In genomic region chr16:11424118-11424460, GRCh38 we compare ENCODE assay signal across 15 cellular contexts.
DNase-seq lines count a peak whose midpoint lies in the region; ATAC-seq and TF ChIP-seq lines count a peak whose summit lies in the region.
"Had no signal": no experiment of that assay in that cellular context is flagged by ENCODE, and none has a peak within 500 bp of the region (broad histone marks: within the 10 kb centered on the region; RNA-seq: fewer than 3 reads in every experiment).

No MANE protein-coding gene starts in this region.

- DNase-seq in H7 (peak; percentile 36), osteoblast (ENCODE audit: insufficient read length, low spot score, missing footprints) (peak; percentile 49), left cardiac atrium (no peak), WERI-Rb-1 (no peak), WTC11 (ENCODE audit: low spot score) (no peak), endothelial cell (ENCODE audit: low spot score) (no peak)
- DNase-seq: ACHN; BE2C; Calu3; CD4-positive, alpha-beta memory T cell; DMS79 treated with DMSO at 0.1 percent for 48 hours; GOT3; H9 had no signal

- intact Hi-C loops in left cardiac atrium (cut with DNase I) = no loop called here

- no peak for TF ChIP-seq CTCF in Loucy (conservative IDR thresholded peaks at IDR 0.05; ENCODE audit: low read length)
- TF ChIP-seq CTCF in osteoblast (IDR thresholded peaks at IDR 0.05; ENCODE audit: extremely low read depth, low read depth, low read length) = no peak
- TF ChIP-seq CTCF in WERI-Rb-1 (IDR thresholded peaks at IDR 0.05; ENCODE audit: low read depth, low read length) = no peak
- TF ChIP-seq CTCF in WTC11 (IDR thresholded peaks at IDR 0.05) = no peak
- TF ChIP-seq CTCF in endothelial cell (IDR thresholded peaks at IDR 0.05; ENCODE audit: unreplicated experiment) = no peak

- H3K4me3 Mint-ChIP-seq in WTC11 (no peak overlapping the region), endothelial cell (ENCODE audit: unreplicated experiment) (no peak overlapping the region)
- H3K4me3 Mint-ChIP-seq: CD4-positive, alpha-beta memory T cell; H9 had no signal

- no peaks in the 10 kb centered on the region for H3K9me2 ChIP-seq in Loucy (replicated peaks; ENCODE audit: low read depth, low read length)

- H3K4me3 ChIP-seq in H7 (ENCODE audit: insufficient read depth, low read depth, low read length) (no peak overlapping the region), Loucy (ENCODE audit: low read length, poor library complexity, severe bottlenecking) (no peak overlapping the region), osteoblast (ENCODE audit: insufficient read depth, low read length) (no peak overlapping the region), WERI-Rb-1 (ENCODE audit: low read depth, low read length) (no peak overlapping the region)

- H3K36me3 ChIP-seq in H7 (replicated peaks; ENCODE audit: control insufficient read depth, insufficient read depth, low read length) = no peaks in the 10 kb centered on the region
- H3K36me3 ChIP-seq in Loucy (ENCODE audit: insufficient read depth, low read length) = no peaks in the 10 kb centered on the region
- no peaks in the 10 kb centered on the region for H3K36me3 ChIP-seq in osteoblast (ENCODE audit: insufficient read depth, low read length)
- no peaks in the 10 kb centered on the region for H3K36me3 ChIP-seq in WERI-Rb-1
- H3K36me3 ChIP-seq: BE2C had no signal

- H3K9me3 Mint-ChIP-seq in WTC11 = no peaks in the 10 kb centered on the region
- H3K9me3 Mint-ChIP-seq in endothelial cell (ENCODE audit: unreplicated experiment) = no peaks in the 10 kb centered on the region
- H3K9me3 Mint-ChIP-seq: CD4-positive, alpha-beta memory T cell; H9 had no signal

- H3K27ac ChIP-seq in osteoblast (ENCODE audit: low read depth, low read length) (no peak overlapping the region), WERI-Rb-1 (no peak overlapping the region)

- H3K79me2 ChIP-seq in Loucy (ENCODE audit: insufficient read depth, low read length) = no peaks in the 10 kb centered on the region
- no peaks in the 10 kb centered on the region for H3K79me2 ChIP-seq in osteoblast (ENCODE audit: insufficient read depth, low read length)

- H3F3A ChIP-seq in Loucy (ENCODE audit: low read depth) = no peaks in the 10 kb centered on the region

- CTCF ChIA-PET in WTC11 (lab: Charles Lee) = interaction anchor here (1.2 to 2.6 kb wide), 6 partner anchors 16 to 108 kb away, joined by 3 to 20 read pairs (median 8); no protein-coding TSS in a partner anchor

- H3K27me3 ChIP-seq in H7 (ENCODE audit: control insufficient read depth, insufficient read depth, low read length) (no peaks in the 10 kb centered on the region), Loucy (ENCODE audit: insufficient read depth, low read length, poor library complexity, severe bottlenecking) (no peaks in the 10 kb centered on the region), osteoblast (ENCODE audit: insufficient read depth, low read length) (no peaks in the 10 kb centered on the region), WERI-Rb-1 (ENCODE audit: insufficient read depth, low read depth, severe bottlenecking) (no peaks in the 10 kb centered on the region)
- H3K27me3 ChIP-seq: BE2C had no signal

- H3K9me3 ChIP-seq in Loucy (ENCODE audit: insufficient read depth, low read depth, low read length) (no peaks in the 10 kb centered on the region), osteoblast (ENCODE audit: low read depth, low read length) (no peaks in the 10 kb centered on the region), WERI-Rb-1 (ENCODE audit: severe bottlenecking) (no peaks in the 10 kb centered on the region)
- H3K9me3 ChIP-seq: BE2C had no signal

- POLR2A ChIA-PET in WTC11 (lab: Charles Lee) = interaction anchor here (1.0 kb wide), 1 partner anchor 212 kb away, joined by 3 read pairs; no protein-coding TSS in a partner anchor

- no peaks in the 10 kb centered on the region for H3K27me3 Mint-ChIP-seq in WTC11 (ENCODE audit: low read depth)
- H3K27me3 Mint-ChIP-seq in endothelial cell (ENCODE audit: unreplicated experiment) = peaks cover 1% of the 10 kb centered on the region

- peaks cover 7% of the 10 kb centered on the region for H3K4me1 ChIP-seq in Loucy (ENCODE audit: insufficient read depth, low read length, poor library complexity, severe bottlenecking)
- H3K4me1 ChIP-seq in osteoblast (ENCODE audit: insufficient read depth, low read length) = no peaks in the 10 kb centered on the region
- H3K4me1 ChIP-seq: BE2C had no signal

- peaks cover 15% of the 10 kb centered on the region for H3K4me1 Mint-ChIP-seq in WTC11
- peaks cover 12% of the 10 kb centered on the region for H3K4me1 Mint-ChIP-seq in endothelial cell (ENCODE audit: unreplicated experiment)
- H3K4me1 Mint-ChIP-seq: CD4-positive, alpha-beta memory T cell had no signal

- H3K36me3 Mint-ChIP-seq in WTC11 = no peaks in the 10 kb centered on the region
- no peaks in the 10 kb centered on the region for H3K36me3 Mint-ChIP-seq in endothelial cell (ENCODE audit: low read depth, unreplicated experiment)
- H3K36me3 Mint-ChIP-seq: CD14-positive monocyte; CD4-positive, alpha-beta memory T cell had no signal

- H3K9ac ChIP-seq in Loucy (ENCODE audit: low read depth, low read length, poor library complexity, severe bottlenecking) = peak overlapping the region; percentile 27

- H3K27ac Mint-ChIP-seq in WTC11 (no peak overlapping the region), endothelial cell (ENCODE audit: unreplicated experiment) (no peak overlapping the region)
- H3K27ac Mint-ChIP-seq: CD4-positive, alpha-beta memory T cell; H9 had no signal

- no peaks in the 10 kb centered on the region for H4K20me1 ChIP-seq in Loucy (ENCODE audit: insufficient read depth, low read length, poor library complexity, severe bottlenecking)
- no peaks in the 10 kb centered on the region for H4K20me1 ChIP-seq in osteoblast (ENCODE audit: insufficient read depth, low read length)

- H2AFZ ChIP-seq in Loucy (ENCODE audit: low read length) (no peak overlapping the region), osteoblast (ENCODE audit: low read length) (no peak overlapping the region)

- ATAC-seq in left cardiac atrium (no peak), WTC11 (no peak)

- H3K4me2 ChIP-seq in Loucy (ENCODE audit: low read depth, low read length, poor library complexity, severe bottlenecking) = no peak overlapping the region
- H3K4me2 ChIP-seq in osteoblast (ENCODE audit: insufficient read depth, low read length) = no peak overlapping the region

TF ChIP-seq in WTC11, 78 proteins besides CTCF, POLR2A, EP300 and RAD21:
- TF ChIP-seq E2F5 (CRISPR knock-in tag; IDR thresholded peaks at IDR 0.05) (no peak), NR1H2 (CRISPR knock-in tag; IDR thresholded peaks at IDR 0.05) (no peak), ZNF396 (CRISPR knock-in tag; IDR thresholded peaks at IDR 0.05; ENCODE audit: borderline replicate concordance) (no peak), SP1 (CRISPR knock-in tag; conservative IDR thresholded peaks at IDR 0.05) (no peak)
- TF ChIP-seq, protein P1, sequence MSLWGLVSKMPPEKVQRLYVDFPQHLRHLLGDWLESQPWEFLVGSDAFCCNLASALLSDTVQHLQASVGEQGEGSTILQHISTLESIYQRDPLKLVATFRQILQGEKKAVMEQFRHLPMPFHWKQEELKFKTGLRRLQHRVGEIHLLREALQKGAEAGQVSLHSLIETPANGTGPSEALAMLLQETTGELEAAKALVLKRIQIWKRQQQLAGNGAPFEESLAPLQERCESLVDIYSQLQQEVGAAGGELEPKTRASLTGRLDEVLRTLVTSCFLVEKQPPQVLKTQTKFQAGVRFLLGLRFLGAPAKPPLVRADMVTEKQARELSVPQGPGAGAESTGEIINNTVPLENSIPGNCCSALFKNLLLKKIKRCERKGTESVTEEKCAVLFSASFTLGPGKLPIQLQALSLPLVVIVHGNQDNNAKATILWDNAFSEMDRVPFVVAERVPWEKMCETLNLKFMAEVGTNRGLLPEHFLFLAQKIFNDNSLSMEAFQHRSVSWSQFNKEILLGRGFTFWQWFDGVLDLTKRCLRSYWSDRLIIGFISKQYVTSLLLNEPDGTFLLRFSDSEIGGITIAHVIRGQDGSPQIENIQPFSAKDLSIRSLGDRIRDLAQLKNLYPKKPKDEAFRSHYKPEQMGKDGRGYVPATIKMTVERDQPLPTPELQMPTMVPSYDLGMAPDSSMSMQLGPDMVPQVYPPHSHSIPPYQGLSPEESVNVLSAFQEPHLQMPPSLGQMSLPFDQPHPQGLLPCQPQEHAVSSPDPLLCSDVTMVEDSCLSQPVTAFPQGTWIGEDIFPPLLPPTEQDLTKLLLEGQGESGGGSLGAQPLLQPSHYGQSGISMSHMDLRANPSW (CRISPR knock-in tag; conservative IDR thresholded peaks at IDR 0.05; ENCODE audit: low read depth) = no peak
TF ChIP-seq in WTC11: peak in this region for 0.

Comparison
In these comparisons a context has a peak if more than half of its experiments do, and no peak if none do; other contexts are left out.
1. DNase-seq: peak in H7 (single experiment) and osteoblast (single experiment); none in left cardiac atrium (single experiment), WERI-Rb-1 (single experiment), WTC11 (single experiment) and endothelial cell (single experiment).